17 cellular contexts compared by ENCODE assay signal in the genomic region with DNA sequence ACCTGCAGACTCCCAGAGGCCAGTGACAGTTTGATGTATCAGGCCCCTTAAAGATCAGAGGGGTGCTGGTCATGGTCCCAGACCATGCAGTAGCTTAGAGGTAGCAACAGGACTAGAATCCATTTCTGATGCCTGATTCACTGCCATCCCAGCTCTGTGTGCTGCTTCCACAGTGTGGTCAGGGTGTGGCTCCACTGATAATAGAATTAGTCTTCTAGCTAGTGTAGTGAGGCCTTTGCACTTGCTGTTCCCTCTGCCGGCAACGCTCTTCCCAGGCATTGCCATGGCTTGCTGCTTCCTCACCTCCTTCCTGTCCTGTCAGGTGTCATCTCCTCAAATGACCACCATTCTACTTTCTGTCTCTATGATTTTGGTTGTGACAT.
"Had no signal": no experiment of that assay in that cellular context is flagged by ENCODE, and none has a peak within 500 bp of the region (broad histone marks: within the 10 kb centered on the region; RNA-seq: fewer than 3 reads in every experiment).

No MANE protein-coding gene starts in this region.

- H3K4me1 Mint-ChIP-seq: activated CD4-positive, alpha-beta memory T cell treated with anti-CD3 and anti-CD28 coated beads, Interleukin-2, amount 10 ng/mL, durations not matched to agents 7 days and 5 days had no signal

- H3K27me3 Mint-ChIP-seq: activated CD4-positive, alpha-beta memory T cell treated with anti-CD3 and anti-CD28 coated beads, Interleukin-2, amount 10 ng/mL, durations not matched to agents 7 days and 5 days; activated CD4-positive, alpha-beta T cell treated with anti-CD3 and anti-CD28 coated beads for 36 hours; activated naive CD8-positive, alpha-beta T cell; effector memory CD8-positive, alpha-beta T cell; naive thymus-derived CD4-positive, alpha-beta T cell had no signal

- H3K27ac Mint-ChIP-seq: activated CD4-positive, alpha-beta memory T cell treated with anti-CD3 and anti-CD28 coated beads, Interleukin-2, amount 10 ng/mL, durations not matched to agents 7 days and 5 days; activated CD4-positive, alpha-beta T cell treated with anti-CD3 and anti-CD28 coated beads for 36 hours; activated naive CD8-positive, alpha-beta T cell; effector memory CD8-positive, alpha-beta T cell; T-helper 1 cell treated with Interleukin-12 subunit alpha and Interleukin-12 subunit beta and Interleukin-4 antibody, amounts not matched to agents 30 μg/mL and 1 μg/mL, for 36 hours had no signal

- H3K9me3 ChIP-seq: heart right ventricle, pancreas, upper lobe of right lung had no signal

- DNase-seq: activated CD4-positive, alpha-beta memory T cell treated with anti-CD3 and anti-CD28 coated beads, Interleukin-2, amount 10 ng/mL, durations not matched to agents 7 days and 5 days; activated CD4-positive, alpha-beta T cell treated with anti-CD3 and anti-CD28 coated beads for 36 hours; activated gamma-delta T cell; activated T-cell treated with anti-CD3 and anti-CD28 coated beads, Interleukin-2, amount 50 U/mL, for 48 hours; effector memory CD8-positive, alpha-beta T cell; heart right ventricle; left cardiac atrium; midbrain; naive thymus-derived CD4-positive, alpha-beta T cell; pancreas; stimulated activated CD4-positive, alpha-beta T cell treated with anti-CD3 and anti-CD28 coated beads, Interleukin-4, amount 100 ng/mL, for 1 hour; stimulated activated naive CD8-positive, alpha-beta T cell treated with anti-CD3 and anti-CD28 coated beads, Interleukin-15, Interleukin-2, amounts not matched to agents 100 U/mL and 50 U/mL, for 24 hours; upper lobe of right lung had no signal

- H3K9me3 Mint-ChIP-seq: activated CD4-positive, alpha-beta memory T cell treated with anti-CD3 and anti-CD28 coated beads, Interleukin-2, amount 10 ng/mL, durations not matched to agents 7 days and 5 days; brain; effector memory CD8-positive, alpha-beta T cell; naive thymus-derived CD4-positive, alpha-beta T cell; T-helper 1 cell treated with Interleukin-12 subunit alpha and Interleukin-12 subunit beta and Interleukin-4 antibody, amounts not matched to agents 30 μg/mL and 1 μg/mL, for 36 hours had no signal

- H3K36me3 ChIP-seq: heart right ventricle, pancreas, upper lobe of right lung had no signal

- H3K27me3 ChIP-seq: heart right ventricle, pancreas, upper lobe of right lung had no signal

- H3K4me3 Mint-ChIP-seq: activated CD4-positive, alpha-beta memory T cell treated with anti-CD3 and anti-CD28 coated beads, Interleukin-2, amount 10 ng/mL, durations not matched to agents 7 days and 5 days; activated CD4-positive, alpha-beta T cell treated with anti-CD3 and anti-CD28 coated beads for 36 hours; activated naive CD8-positive, alpha-beta T cell; brain; effector memory CD8-positive, alpha-beta T cell; naive thymus-derived CD4-positive, alpha-beta T cell; T-helper 1 cell treated with Interleukin-12 subunit alpha and Interleukin-12 subunit beta and Interleukin-4 antibody, amounts not matched to agents 30 μg/mL and 1 μg/mL, for 36 hours had no signal

- ATAC-seq: effector memory CD8-positive, alpha-beta T cell; heart right ventricle; left cardiac atrium; naive thymus-derived CD4-positive, alpha-beta T cell; pancreas; stimulated activated naive CD8-positive, alpha-beta T cell treated with anti-CD3 and anti-CD28 coated beads, Interleukin-15, Interleukin-2, amounts not matched to agents 100 U/mL and 50 U/mL, for 24 hours; upper lobe of right lung had no signal

- H3K4me1 ChIP-seq: pancreas had no signal

- H3K27ac ChIP-seq: epithelial cell of prostate, pancreas, upper lobe of right lung had no signal

- H3K4me3 ChIP-seq: heart right ventricle, pancreas, upper lobe of right lung had no signal

- H3K36me3 Mint-ChIP-seq: brain had no signal
